In genomic region chr9:35673132-35673997, GRCh38 we compare ENCODE assay signal across 2 cellular contexts.
TF ChIP-seq lines count a peak whose summit lies in the region.

Gene CA9, plus strand, starts transcription at chr9:35673928. Its CDS starts 32 bp downstream, at chr9:35673960.

TF ChIP-seq in A549, 52 proteins besides CTCF, POLR2A, EP300 and RAD21 (continued from another document):
- peak; percentile 54 for TF ChIP-seq ZFP36 (IDR thresholded peaks at IDR 0.05; ENCODE audit: borderline replicate concordance, partially characterized antibody)

TF ChIP-seq in K562, 482 proteins besides CTCF, POLR2A, EP300 and RAD21:
- TF ChIP-seq FOXM1 (IDR thresholded peaks at IDR 0.05; ENCODE audit: low read depth) (no peak), FOXM1 (CRISPR knock-in tag; IDR thresholded peaks at IDR 0.05; ENCODE audit: low read depth) (no peak), BRF2 (IDR thresholded peaks at IDR 0.05; ENCODE audit: borderline replicate concordance, insufficient read depth, insufficient read length) (no peak), REST (CRISPR knock-in tag; IDR thresholded peaks at IDR 0.05; ENCODE audit: low read depth) (no peak), ATF4 (CRISPR knock-in tag; IDR thresholded peaks at IDR 0.05) (no peak), SREBF2 (CRISPR knock-in tag; IDR thresholded peaks at IDR 0.05) (no peak), NBN (IDR thresholded peaks at IDR 0.05; ENCODE audit: low read depth) (no peak), ZNF3 (CRISPR knock-in tag; IDR thresholded peaks at IDR 0.05) (no peak), RFX1 (IDR thresholded peaks at IDR 0.05) (no peak), ZNF175 (CRISPR knock-in tag; IDR thresholded peaks at IDR 0.05; ENCODE audit: low read depth) (no peak), ZNF518B (CRISPR knock-in tag; IDR thresholded peaks at IDR 0.05) (no peak), ZBTB34 (CRISPR knock-in tag; IDR thresholded peaks at IDR 0.05) (no peak), ETV6 (IDR thresholded peaks at IDR 0.05; ENCODE audit: borderline replicate concordance in 1 of 2, low read depth in 2 of 2, low read length in 1 of 2) (no peak), ETV6 (CRISPR knock-in tag; IDR thresholded peaks at IDR 0.05; ENCODE audit: borderline replicate concordance) (no peak), ZNF197 (CRISPR knock-in tag; IDR thresholded peaks at IDR 0.05; ENCODE audit: low read depth) (no peak)
